8 cellular contexts compared by ENCODE assay signal in genomic region chr17:17837966-17838962, GRCh38. TPM values are rescaled to one million over a fixed set of nuclear protein-coding genes. Genes with fewer than 3 reads are reported as not detected.
DNase-seq lines count a peak whose midpoint lies in the region; ATAC-seq and TF ChIP-seq lines count a peak whose summit lies in the region.

No MANE protein-coding gene starts in this region.

- H3K27me3 ChIP-seq in Loucy (ENCODE audit: insufficient read depth, low read length, poor library complexity, severe bottlenecking) (no peaks in the 10 kb centered on the region), heart right ventricle (no peaks in the 10 kb centered on the region)

- H3K36me3 ChIP-seq in Loucy (ENCODE audit: insufficient read depth, low read length) (no peaks in the 10 kb centered on the region), heart right ventricle (no peaks in the 10 kb centered on the region)

- DNase-seq in DMS153 treated with DMSO at 0.1 percent for 48 hours (lab: John Stamatoyannopoulos, UW; ENCODE audit: unreplicated experiment) = peak; percentile 34
- DNase-seq in activated CD4-positive, alpha-beta memory T cell treated with anti-CD3 and anti-CD28 coated beads for 36 hours = no peak
- DNase-seq in heart right ventricle = peak; percentile 52 to 89
- peak; percentile 45 for DNase-seq in retina
- no peak for DNase-seq in iPS-NIHi11 (ENCODE audit: low spot score)

- POLR2A ChIA-PET in activated CD4-positive, alpha-beta memory T cell treated with anti-CD3 and anti-CD28 coated beads for 36 hours (lab: Charles Lee) = interaction anchor here (0.6 to 6.9 kb wide), 5 partner anchors 10 to 1458 kb away, joined by 3 to 135 read pairs (median 99); partner anchors contain the start of genes ALKBH5 and UBB

- H3K36me3 Mint-ChIP-seq in activated CD4-positive, alpha-beta memory T cell treated with anti-CD3 and anti-CD28 coated beads for 36 hours = peaks cover 29% of the 10 kb centered on the region

- H3K4me3 Mint-ChIP-seq in activated CD4-positive, alpha-beta memory T cell treated with anti-CD3 and anti-CD28 coated beads for 36 hours = peak overlapping the region; percentile 45

- H2AFZ ChIP-seq in Loucy (ENCODE audit: low read length) = no peak overlapping the region

- WGBS in heart right ventricle, 2 donors = 50 to 59% methylated on average over 11 of the region's 11 CpGs

- H3K9ac ChIP-seq in Loucy (ENCODE audit: low read depth, low read length, poor library complexity, severe bottlenecking) = peak overlapping the region; percentile 13

- TF ChIP-seq CTCF in Loucy (conservative IDR thresholded peaks at IDR 0.05; ENCODE audit: low read length) (no peak), heart right ventricle (IDR thresholded peaks at IDR 0.05) (no peak)

- peak overlapping the region; percentile 68 for H3K4me2 ChIP-seq in Loucy (ENCODE audit: low read depth, low read length, poor library complexity, severe bottlenecking)

- H3K27ac ChIP-seq in heart right ventricle = peak overlapping the region; percentile 90 to 100 (median 98)

- CTCF ChIA-PET in activated CD4-positive, alpha-beta memory T cell treated with anti-CD3 and anti-CD28 coated beads for 36 hours (lab: Charles Lee) = interaction anchor here (0.5 to 2.7 kb wide), 3 partner anchors 11 to 77 kb away, joined by 3 to 8 read pairs (median 3); no protein-coding TSS in a partner anchor

- ATAC-seq in heart right ventricle = peak in 3 of 8 donors; percentile 10 to 34 (median 23)
- ATAC-seq in HG03097 (IDR thresholded peaks at IDR 0.05; ENCODE audit: low FRiP score, unreplicated experiment) = no peak
- no peak for ATAC-seq in GM21423 (IDR thresholded peaks at IDR 0.05; ENCODE audit: unreplicated experiment)

- H3K9me3 Mint-ChIP-seq in activated CD4-positive, alpha-beta memory T cell treated with anti-CD3 and anti-CD28 coated beads for 36 hours = no peaks in the 10 kb centered on the region

- H3K4me1 ChIP-seq in Loucy (ENCODE audit: insufficient read depth, low read length, poor library complexity, severe bottlenecking) = peaks cover 26% of the 10 kb centered on the region
- H3K4me1 ChIP-seq in heart right ventricle = peaks cover 46 to 93% (median 80%) of the 10 kb centered on the region in 9 donors

- H3K9me2 ChIP-seq in Loucy (replicated peaks; ENCODE audit: low read depth, low read length) = no peaks in the 10 kb centered on the region

- peaks cover 63% of the 10 kb centered on the region for H3K4me1 Mint-ChIP-seq in activated CD4-positive, alpha-beta memory T cell treated with anti-CD3 and anti-CD28 coated beads for 36 hours (ENCODE audit: low read depth)

- H3K27me3 Mint-ChIP-seq in activated CD4-positive, alpha-beta memory T cell treated with anti-CD3 and anti-CD28 coated beads for 36 hours = no peaks in the 10 kb centered on the region

- peak overlapping the region; percentile 35 for H3K4me3 ChIP-seq in Loucy (ENCODE audit: low read length, poor library complexity, severe bottlenecking)
- H3K4me3 ChIP-seq in heart right ventricle = peak overlapping the region in 5 of 10 donors; percentile 0 to 88 (median 10)

- intact Hi-C loops in activated CD4-positive, alpha-beta memory T cell treated with anti-CD3 and anti-CD28 coated beads for 36 hours (cut with micrococcal nuclease) = loop anchor here (2.0 to 5.0 kb wide), 2 partner anchors 13 to 156 kb away; partner anchors contain the start of gene RAI1
- intact Hi-C loops in heart right ventricle (cut with DNase I) = no loop called here

- no peaks in the 10 kb centered on the region for H3F3A ChIP-seq in Loucy (ENCODE audit: low read depth)

- no peaks in the 10 kb centered on the region for H4K20me1 ChIP-seq in Loucy (ENCODE audit: insufficient read depth, low read length, poor library complexity, severe bottlenecking)

- H3K79me2 ChIP-seq in Loucy (ENCODE audit: insufficient read depth, low read length) = no peaks in the 10 kb centered on the region

- H3K9me3 ChIP-seq in Loucy (ENCODE audit: insufficient read depth, low read depth, low read length) (no peaks in the 10 kb centered on the region), heart right ventricle (no peaks in the 10 kb centered on the region)

- peak overlapping the region; percentile 96 for H3K27ac Mint-ChIP-seq in activated CD4-positive, alpha-beta memory T cell treated with anti-CD3 and anti-CD28 coated beads for 36 hours

RNA-seq across cellular contexts. Expression of gene SREBF1, which starts 1.5 kb away (rescaled TPM):
- 100 to 1,000 TPM in 1 of 2 experiments, 10 to 100 TPM in 1; 93.7 to 106 TPM for total RNA-seq in activated CD4-positive, alpha-beta memory T cell treated with anti-CD3 and anti-CD28 coated beads for 36 hours
- 10 to 100 TPM in 8 of 10 donors, 1 to 10 TPM in 2; 9.0 to 44.1 (median 16.4) TPM for total RNA-seq in heart right ventricle
- polyA plus RNA-seq in heart right ventricle = 10 to 100 TPM; 49.0 to 61.2 TPM

Comparison
In these comparisons a context has a peak if more than half of its experiments do, and no peak if none do; other contexts are left out.
1. DNase-seq: peak in DMS153 treated with DMSO at 0.1 percent for 48 hours (single experiment), heart right ventricle (2 of 2) and retina (single experiment); none in activated CD4-positive, alpha-beta memory T cell treated with anti-CD3 and anti-CD28 coated beads for 36 hours (single experiment) and iPS-NIHi11 (single experiment).